16 cellular contexts compared by ENCODE assay signal in genomic region chr4:128782875-128783614, GRCh38. TPM values are rescaled to one million over a fixed set of nuclear protein-coding genes. Genes with fewer than 3 reads are reported as not detected.
DNase-seq lines count a peak whose midpoint lies in the region; ATAC-seq, FAIRE-seq and TF ChIP-seq lines count a peak whose summit lies in the region.
"Had no signal": no experiment of that assay in that cellular context is flagged by ENCODE, and none has a peak within 500 bp of the region (broad histone marks: within the 10 kb centered on the region; RNA-seq: fewer than 3 reads in every experiment).

No MANE protein-coding gene starts in this region.

- FAIRE-seq in H1 (lab: Jason Lieb, UNC) (no peak), HepG2 (lab: Jason Lieb, UNC) (no peak)

- H3K27ac ChIP-seq in H1 (ENCODE audit: low read depth, low read length) (no peak overlapping the region), HepG2 (ENCODE audit: extremely low read length, insufficient read depth, low read length) (no peak overlapping the region)
- H3K27ac ChIP-seq: cardiac muscle cell, RWPE1 had no signal

- no TSS peak for BruUV-seq in HepG2 (replicated peaks; lab: Mats Ljungman, UMichigan)
- BruUV-seq in Caco-2 (replicated peaks; lab: Mats Ljungman, UMichigan), result no TSS peak

- no peak for TF ChIP-seq EP300 in H1 (IDR thresholded peaks at IDR 0.05; ENCODE audit: borderline replicate concordance in 1 of 2, low read depth in 2 of 2, low read length in 2 of 2)
- no peak for TF ChIP-seq EP300 in HepG2 (IDR thresholded peaks at IDR 0.05; ENCODE audit: low read depth in 2 of 2, low read length in 2 of 2)
- TF ChIP-seq EP300 in HepG2 (CRISPR knock-in tag; IDR thresholded peaks at IDR 0.05; ENCODE audit: borderline replicate concordance), result no peak

- H3K14ac ChIP-seq in H1 (ENCODE audit: insufficient read length), result no peak overlapping the region

- no peak overlapping the region for H2BK5ac ChIP-seq in H1 (ENCODE audit: low read depth, low read length)

- H4K20me1 ChIP-seq in H1 (replicated peaks in 1 of 2; ENCODE audit: control insufficient read depth in 1 of 2, insufficient read depth in 2 of 2, low read length in 2 of 2) (no peaks in the 10 kb centered on the region), HepG2 (ENCODE audit: insufficient read depth, low read length) (no peaks in the 10 kb centered on the region)

- H3K23ac ChIP-seq in H1 (ENCODE audit: insufficient read length), result no peak overlapping the region

- H2BK12ac ChIP-seq in H1 (ENCODE audit: low read depth, low read length), result peak overlapping the region; percentile 41; the same call in 1 of the 2 replicates

- no peak overlapping the region for H2BK20ac ChIP-seq in H1 (ENCODE audit: low read length)

- H3K27ac Mint-ChIP-seq in Caco-2 (ENCODE audit: unreplicated experiment), result no peak overlapping the region
- H3K27ac Mint-ChIP-seq: activated T-helper 17 cell treated with anti-CD3 and anti-CD28 coated beads, Interleukin-2, amount 50 U/mL, for 72 hours; T-helper 2 cell treated with Interferon-gamma antibody and Interleukin-4, amounts not matched to agents 5 μg/mL and 100 μg/mL, for 36 hours had no signal

- peak overlapping the region; percentile 91 for H4K91ac ChIP-seq in H1 (replicated peaks; ENCODE audit: insufficient read length, low read length)

- no peak for TF ChIP-seq POLR2A in NB4 (IDR thresholded peaks at IDR 0.05; ENCODE audit: extremely low read depth, insufficient read length)
- TF ChIP-seq POLR2A in H1 (IDR thresholded peaks at IDR 0.05; ENCODE audit: control extremely low read depth in 1 of 2, low read depth in 2 of 2, low read length in 2 of 2), result no peak
- TF ChIP-seq POLR2A in HepG2 (IDR thresholded peaks at IDR 0.05; ENCODE audit: insufficient read depth in 1 of 2, low read depth in 2 of 2, low read length in 2 of 2), result no peak

- no peak overlapping the region for H2AK5ac ChIP-seq in H1 (ENCODE audit: low read depth, low read length)

- TF ChIP-seq CTCF in NB4 (IDR thresholded peaks at IDR 0.05; ENCODE audit: low read depth, low read length) (no peak), H1 (IDR thresholded peaks at IDR 0.05; ENCODE audit: control extremely low read depth in 1 of 3, insufficient read depth in 1 of 3, low read depth in 1 of 3, low read length in 3 of 3) (no peak), HepG2 (CRISPR knock-in tag; IDR thresholded peaks at IDR 0.05) (no peak), Caco-2 (IDR thresholded peaks at IDR 0.05; ENCODE audit: insufficient read depth in 1 of 2, low read depth in 1 of 2, low read length in 1 of 2, severe bottlenecking in 1 of 2, unreplicated experiment in 1 of 2) (no peak)

- no peaks in the 10 kb centered on the region for H3K27me3 ChIP-seq in H1 (replicated peaks in 1 of 4; ENCODE audit: control insufficient read depth in 3 of 4, extremely low read depth in 1 of 4, insufficient read depth in 3 of 4, low read length in 3 of 4)
- no peaks in the 10 kb centered on the region for H3K27me3 ChIP-seq in HepG2 (ENCODE audit: control insufficient read depth in 1 of 2, insufficient read depth in 2 of 2, low read length in 2 of 2)
- no peaks in the 10 kb centered on the region for H3K27me3 ChIP-seq in Caco-2 (replicated peaks; ENCODE audit: control insufficient read depth, insufficient read depth, low read length)

- H3K23me2 ChIP-seq in H1 (ENCODE audit: low read depth, low read length), result no peaks in the 10 kb centered on the region

- no peaks in the 10 kb centered on the region for H3K27me3 Mint-ChIP-seq in Caco-2 (ENCODE audit: insufficient read depth, unreplicated experiment)

- peak overlapping the region; percentile 3 for H2BK120ac ChIP-seq in H1 (replicated peaks; ENCODE audit: low read depth, low read length)

- H3K9me3 Mint-ChIP-seq in Caco-2 (ENCODE audit: unreplicated experiment), result no peaks in the 10 kb centered on the region
- H3K9me3 Mint-ChIP-seq: activated T-helper 17 cell treated with anti-CD3 and anti-CD28 coated beads, Interleukin-2, amount 50 U/mL, for 72 hours; T-helper 2 cell treated with Interferon-gamma antibody and Interleukin-4, amounts not matched to agents 5 μg/mL and 100 μg/mL, for 36 hours had no signal

- ATAC-seq in HepG2 (peak; percentile 55), HG03565 (IDR thresholded peaks at IDR 0.05; ENCODE audit: unreplicated experiment) (no peak), HG02938 (IDR thresholded peaks at IDR 0.05; ENCODE audit: unreplicated experiment) (no peak)

- intact Hi-C loops in HepG2 (cut with micrococcal nuclease; ENCODE audit: unreplicated experiment) (loop anchor here (1.0 kb wide), 3 partner anchors 26 to 385 kb away; partner anchors contain the start of gene JADE1), Caco-2 (cut with micrococcal nuclease; ENCODE audit: unreplicated experiment) (loop anchor here (1.0 to 10.0 kb wide), 4 partner anchors 26 to 588 kb away; partner anchors contain the start of gene JADE1)

- no peak overlapping the region for H3K56ac ChIP-seq in H1 (replicated peaks; ENCODE audit: insufficient read length, low read depth, low read length)

- H3K4me1 Mint-ChIP-seq in Caco-2 (ENCODE audit: low read depth, unreplicated experiment), result no peaks in the 10 kb centered on the region
- H3K4me1 Mint-ChIP-seq: activated T-helper 17 cell treated with anti-CD3 and anti-CD28 coated beads, Interleukin-2, amount 50 U/mL, for 72 hours had no signal

- CTCF ChIA-PET in H1 (lab: Charles Lee; ENCODE audit: partially characterized antibody) (interaction anchor here (0.6 to 2.6 kb wide), 25 partner anchors 12 to 1855 kb away, joined by 3 to 9 read pairs (median 4); partner anchors contain the start of gene JADE1), HepG2 (lab: Yijun Ruan, JAX; ENCODE audit: low intra/inter-chr PET ratio, low total read pairs) (interaction anchor here (0.7 to 2.0 kb wide), 2 partner anchors 80 to 385 kb away, joined by 3 to 20 read pairs; no protein-coding TSS in a partner anchor), Caco-2 (lab: Charles Lee) (no interaction called here)

- H2AFZ ChIP-seq in H1 (ENCODE audit: low read length) (peak overlapping the region; percentile 5; the same call in 1 of the 2 replicates), HepG2 (ENCODE audit: low read length) (no peak overlapping the region)

- H3K79me2 ChIP-seq in H1 (ENCODE audit: control insufficient read depth in 1 of 2, insufficient read depth in 2 of 2, low read length in 2 of 2) (no peaks in the 10 kb centered on the region), HepG2 (ENCODE audit: insufficient read depth, low read length) (no peaks in the 10 kb centered on the region)

- H3K36me3 ChIP-seq in H1 (ENCODE audit: control insufficient read depth in 2 of 4, insufficient read depth in 4 of 4, low read length in 3 of 4), result no peaks in the 10 kb centered on the region
- H3K36me3 ChIP-seq in HepG2 (replicated peaks in 1 of 2; ENCODE audit: control insufficient read depth in 1 of 2, insufficient read depth in 2 of 2, low read length in 2 of 2), result no peaks in the 10 kb centered on the region
- H3K36me3 ChIP-seq in Caco-2 (ENCODE audit: control insufficient read depth, insufficient read depth, low read length), result no peaks in the 10 kb centered on the region
- H3K36me3 ChIP-seq: cardiac muscle cell had no signal

- no peak overlapping the region for H4K8ac ChIP-seq in H1 (ENCODE audit: extremely low read depth, insufficient read depth, low read length)

- no peak overlapping the region for H3K4me2 ChIP-seq in H1 (ENCODE audit: insufficient read depth in 1 of 2, low read depth in 2 of 2, low read length in 2 of 2)
- H3K4me2 ChIP-seq in HepG2 (ENCODE audit: low read depth, low read length), result no peak overlapping the region

- peak overlapping the region; percentile 19; the same call in 1 of the 2 replicates for H3K18ac ChIP-seq in H1 (ENCODE audit: extremely low read depth, low read length)

- POLR2A ChIA-PET in H1 (lab: Charles Lee; ENCODE audit: partially characterized antibody), result interaction anchor here (0.7 to 1.8 kb wide), 2 partner anchors 12 to 27 kb away, joined by 3 to 7 read pairs; partner anchors contain the start of gene JADE1
- POLR2A ChIA-PET in HepG2 (lab: Yijun Ruan, JAX), result no interaction called here
- POLR2A ChIA-PET in Caco-2 (lab: Charles Lee), result no interaction called here

- peaks cover 0 to 8% (median 0%) of the 10 kb centered on the region in 4 experiments; a peak in 2 of 7 replicates for H3K4me1 ChIP-seq in H1 (replicated peaks in 1 of 4; ENCODE audit: control insufficient read depth in 3 of 4, insufficient read depth in 4 of 4, low read length in 3 of 4)
- no peaks in the 10 kb centered on the region for H3K4me1 ChIP-seq in HepG2 (ENCODE audit: insufficient read depth, low read length)
- no peaks in the 10 kb centered on the region for H3K4me1 ChIP-seq in Caco-2

- TF ChIP-seq RAD21 in H1 (IDR thresholded peaks at IDR 0.05 in 1 of 2, conservative IDR thresholded peaks at IDR 0.05 in 1 of 2; ENCODE audit: low read depth in 2 of 2, low read length in 2 of 2) (no peak), HepG2 (CRISPR knock-in tag; IDR thresholded peaks at IDR 0.05) (no peak)

- no peaks in the 10 kb centered on the region; a peak in 1 of 4 replicates for H3K9me3 ChIP-seq in H1 (ENCODE audit: insufficient read depth in 2 of 2, low read depth in 1 of 2, low read length in 1 of 2)
- no peaks in the 10 kb centered on the region for H3K9me3 ChIP-seq in HepG2 (ENCODE audit: low read length)
- no peaks in the 10 kb centered on the region for H3K9me3 ChIP-seq in Caco-2

- in situ Hi-C loops in HepG2 (cut with HindIII; ENCODE audit: extremely low pct_ligation_motif_present, low pct_unique_long_range_greater_than_20kb), result no loop called here

- H3K9ac ChIP-seq in H1 (replicated peaks in 1 of 4; ENCODE audit: extremely low read depth in 1 of 4, low read depth in 3 of 4, low read length in 3 of 4), result no peak overlapping the region
- H3K9ac ChIP-seq in HepG2 (ENCODE audit: insufficient read depth, low read depth, low read length), result no peak overlapping the region

- no peak overlapping the region for H3K4me3 Mint-ChIP-seq in Caco-2 (ENCODE audit: unreplicated experiment)
- H3K4me3 Mint-ChIP-seq: activated T-helper 17 cell treated with anti-CD3 and anti-CD28 coated beads, Interleukin-2, amount 50 U/mL, for 72 hours; T-helper 2 cell treated with Interferon-gamma antibody and Interleukin-4, amounts not matched to agents 5 μg/mL and 100 μg/mL, for 36 hours had no signal

- peaks cover 6% of the 10 kb centered on the region for H3K36me3 Mint-ChIP-seq in Caco-2 (ENCODE audit: insufficient read depth, unreplicated experiment)

- H3K79me1 ChIP-seq in H1 (ENCODE audit: low read depth, low read length), result no peaks in the 10 kb centered on the region

- H3K4me3 ChIP-seq in NB4 (ENCODE audit: low read depth, low read length) (no peak overlapping the region), H1 (ENCODE audit: extremely low read depth in 1 of 4, insufficient read depth in 2 of 4, low read depth in 3 of 4, low read length in 4 of 4) (no peak overlapping the region), HepG2 (replicated peaks in 1 of 3; ENCODE audit: insufficient read depth in 1 of 3, low read depth in 2 of 3, low read length in 3 of 3) (no peak overlapping the region), Caco-2 (ENCODE audit: low read depth, low read length) (no peak overlapping the region)
- H3K4me3 ChIP-seq: cardiac muscle cell had no signal

- no peak overlapping the region for H3K4ac ChIP-seq in H1 (replicated peaks; ENCODE audit: insufficient read length, low read depth, low read length)

- H2BK15ac ChIP-seq in H1 (ENCODE audit: low read length), result 0 out of 2 replicates have a peak overlapping the region, but pooled peaks have one; percentile 10

- 79% methylated on average over 10 of the region's 12 CpGs; no CpG with 5 or more reads in 1 of the 2 experiments for WGBS in H1 (ENCODE audit: extremely low coverage in 1 of 2, insufficient coverage in 1 of 2, insufficient read length in 1 of 2, insufficient replicate concordance in 2 of 2, low coverage in 1 of 2, low lambda C conversion rate in 2 of 2, missing lambda C conversion rate in 1 of 2), 2 experiments
- WGBS in HepG2 (ENCODE audit: low lambda C conversion rate), result 13% methylated on average over 12 of the region's 12 CpGs

- H4K5ac ChIP-seq in H1 (ENCODE audit: insufficient read length, low read depth, low read length), result no peak overlapping the region

- peak; percentile 50 for DNase-seq in AG08396 (ENCODE audit: low spot score)
- peak; percentile 6 for DNase-seq in NB4 (ENCODE audit: low read depth)
- no peak for DNase-seq in H1 (ENCODE audit: low read depth in 1 of 2, low spot score in 2 of 2)
- no peak for DNase-seq in HepG2 (ENCODE audit: low spot score)
- DNase-seq in activated naive CD4-positive, alpha-beta T cell treated with anti-CD3 and anti-CD28 coated beads, Interleukin-2, amount 50 U/mL, for 16 hours, result no peak
- no peak for DNase-seq in Caco-2
- DNase-seq: ACHN, Calu3, NCI-H146, NCI-H748 treated with DMSO at 0.1 percent for 48 hours had no signal

RNA-seq across cellular contexts. Expression of gene JADE1, which starts 26.5 kb away (rescaled TPM):
- total RNA-seq in H1 (2021; fragmentation: NEBNext Ultra II Directional; extraction: Animal tissue kit (Norgen Biotek cat#: 25700)), result 213 and 216 TPM in 2 replicates
- polyA plus RNA-seq in H1 (2011; rRNA removed) (37.7 and 43.8 TPM in 2 replicates), HepG2 (2011; rRNA removed) (4.9 and 5.4 TPM in 2 replicates)
- 57.6 TPM for polyA plus RNA-seq in H1 (2011; cell fraction: cytosol; rRNA removed)
- 123 TPM for polyA plus RNA-seq in H1 (2011; cell fraction: nucleus; rRNA removed)
- 83.3 to 114 TPM (median 103 TPM) in 4 replicates for polyA plus RNA-seq in H1 (2012, experiment 1 of 2)
- 16.3 TPM for polyA plus RNA-seq in H1 (2012, experiment 2 of 2)
- 91.7 TPM for polyA plus RNA-seq in H1 (2013, experiment 1 of 2)
- 84.6 TPM for polyA plus RNA-seq in H1 (2013, experiment 2 of 2)
- 192 and 212 TPM in 2 replicates for polyA minus RNA-seq in H1 (2011; rRNA and poly(A)+ RNA removed)
- 75.4 TPM for polyA minus RNA-seq in H1 (2011; cell fraction: cytosol; rRNA and poly(A)+ RNA removed)
- polyA minus RNA-seq in H1 (2011; cell fraction: nucleus; rRNA and poly(A)+ RNA removed), result 179 TPM
- total RNA-seq in HepG2 (2016; rRNA removed; fragmentation: Illumina TruSeq; extraction: Trizol) (19.3 and 23.4 TPM in 2 replicates), Caco-2 (2022) (30.2 and 32.5 TPM in 2 replicates)
- total RNA-seq in HepG2 (2016; cell fraction: cytosol; rRNA removed; fragmentation: Illumina TruSeq; extraction: Trizol; ENCODE audit: low read depth), result 6.6 and 7.7 TPM in 2 replicates
- total RNA-seq in HepG2 (2016; cell fraction: insoluble cytoplasmic fraction; rRNA removed; fragmentation: Illumina TruSeq; extraction: Trizol), result 18.1 and 21.4 TPM in 2 replicates
- total RNA-seq in HepG2 (2016; cell fraction: membrane; rRNA removed; fragmentation: Illumina TruSeq; extraction: Trizol), result 10.8 and 10.9 TPM in 2 replicates
- total RNA-seq in HepG2 (2016; cell fraction: nucleus; rRNA removed; fragmentation: Illumina TruSeq; extraction: Trizol), result 20.7 and 21.9 TPM in 2 replicates
- 4.4 and 4.5 TPM in 2 replicates for polyA plus RNA-seq in HepG2 (2011; cell fraction: cytosol; rRNA removed)
- polyA plus RNA-seq in HepG2 (2011; cell fraction: nucleus; rRNA removed), result 9.5 and 9.6 TPM in 2 replicates
- polyA plus RNA-seq in HepG2 (2012), result 10.1 and 12.2 TPM in 2 replicates
- polyA plus RNA-seq in HepG2 (2016; cell fraction: cytosol; fragmentation: Illumina TruSeq; extraction: Trizol; ENCODE audit: low read depth), result 1.0 and 1.1 TPM in 2 replicates
- 17.4 and 18.4 TPM in 2 replicates for polyA plus RNA-seq in HepG2 (2016; cell fraction: insoluble cytoplasmic fraction; fragmentation: Illumina TruSeq; extraction: Trizol; ENCODE audit: low read depth)
- polyA plus RNA-seq in HepG2 (2016; cell fraction: membrane; fragmentation: Illumina TruSeq; extraction: Trizol; ENCODE audit: low read depth), result 4.8 and 4.9 TPM in 2 replicates
- polyA plus RNA-seq in HepG2 (2016; cell fraction: nucleus; fragmentation: Illumina TruSeq; extraction: Trizol; ENCODE audit: insufficient read depth, low read depth), result 25.1 and 26.7 TPM in 2 replicates
- polyA minus RNA-seq in HepG2 (2011; rRNA and poly(A)+ RNA removed; ENCODE audit: low replicate concordance), result 18.0 and 27.0 TPM in 2 replicates
- 7.4 and 7.7 TPM in 2 replicates for polyA minus RNA-seq in HepG2 (2011; cell fraction: cytosol; rRNA and poly(A)+ RNA removed)
- polyA minus RNA-seq in HepG2 (2011; cell fraction: nucleus; rRNA and poly(A)+ RNA removed), result 18.4 and 20.6 TPM in 2 replicates

Comparison
In these comparisons a context has a peak if more than half of its experiments do, and no peak if none do; other contexts are left out.
1. DNase-seq: peak in AG08396 (single experiment) and NB4 (single experiment); none in H1 (0 of 2), HepG2 (single experiment), activated naive CD4-positive, alpha-beta T cell treated with anti-CD3 and anti-CD28 coated beads, Interleukin-2, amount 50 U/mL, for 16 hours (single experiment) and Caco-2 (0 of 2).